Comparison of ENCODE assay signal across 10 cellular contexts in genomic region chr12:58148405-58148804, GRCh38.
DNase-seq lines count a peak whose midpoint lies in the region; ATAC-seq, FAIRE-seq and TF ChIP-seq lines count a peak whose summit lies in the region.
"Had no signal": no experiment of that assay in that cellular context is flagged by ENCODE, and none has a peak within 500 bp of the region (broad histone marks: within the 10 kb centered on the region; RNA-seq: fewer than 3 reads in every experiment).

No MANE protein-coding gene starts in this region.

- CTCF ChIA-PET in endothelial cell of umbilical vein (lab: Charles Lee) = interaction anchor here (0.6 to 0.9 kb wide), 2 partner anchors 28 to 43 kb away, joined by 3 read pairs; no protein-coding TSS in a partner anchor

- peak; percentile 69 for DNase-seq in GM04504 (ENCODE audit: low read depth)
- DNase-seq in NCI-H774 (lab: John Stamatoyannopoulos, UW) = peak; percentile 27
- DNase-seq in endothelial cell of umbilical vein (ENCODE audit: low read depth, low spot score) = peak; percentile 94
- DNase-seq in renal cortical epithelial cell (ENCODE audit: low read depth) = peak; percentile 65
- DNase-seq in D341Med (ENCODE audit: low spot score) = no peak
- DNase-seq in activated CD8-positive, alpha-beta memory T cell treated with anti-CD3 and anti-CD28 coated beads for 24 hours = no peak
- DNase-seq: stimulated activated naive CD8-positive, alpha-beta T cell treated with anti-CD3 and anti-CD28 coated beads, Interleukin-15, Interleukin-2, amounts not matched to agents 100 U/mL and 50 U/mL, for 24 hours had no signal

- no peak overlapping the region for H3K4me2 ChIP-seq in endothelial cell of umbilical vein (ENCODE audit: insufficient read depth, low read length)

- H2AFZ ChIP-seq in endothelial cell of umbilical vein (ENCODE audit: low read depth, low read length) = no peak overlapping the region

- peaks cover 22% of the 10 kb centered on the region for H3K27me3 Mint-ChIP-seq in stimulated activated memory B cell treated with anti-CD40 and anti-IgM and Interleukin-4, amounts not matched to agents 10 μg/mL and 1 μg/mL and 100 μg/mL, for 72 hours

- no peaks in the 10 kb centered on the region for H3K36me3 Mint-ChIP-seq in stimulated activated memory B cell treated with anti-CD40 and anti-IgM and Interleukin-4, amounts not matched to agents 10 μg/mL and 1 μg/mL and 100 μg/mL, for 72 hours

- no peaks in the 10 kb centered on the region for H4K20me1 ChIP-seq in endothelial cell of umbilical vein (replicated peaks; ENCODE audit: control insufficient read depth, extremely low read depth, insufficient read depth, low read length)

- peaks cover 5% of the 10 kb centered on the region for H3K4me1 ChIP-seq in endothelial cell of umbilical vein (ENCODE audit: control insufficient read depth, extremely low read depth, insufficient read depth, low read length)

- no TSS peak for BruUV-seq in endothelial cell of umbilical vein (replicated peaks; lab: Mats Ljungman, UMichigan)

- H3K4me3 Mint-ChIP-seq in stimulated activated memory B cell treated with anti-CD40 and anti-IgM and Interleukin-4, amounts not matched to agents 10 μg/mL and 1 μg/mL and 100 μg/mL, for 72 hours = no peak overlapping the region

- peak overlapping the region; percentile 30 for H3K27ac ChIP-seq in endothelial cell of umbilical vein (ENCODE audit: insufficient read depth, low read depth, low read length)

- no peak overlapping the region for H3K9ac ChIP-seq in endothelial cell of umbilical vein (replicated peaks; ENCODE audit: extremely low read depth, insufficient read depth, low read length)

- no peak overlapping the region for H3K27ac Mint-ChIP-seq in stimulated activated memory B cell treated with anti-CD40 and anti-IgM and Interleukin-4, amounts not matched to agents 10 μg/mL and 1 μg/mL and 100 μg/mL, for 72 hours

- ATAC-seq in GM21786 (IDR thresholded peaks at IDR 0.05; ENCODE audit: unreplicated experiment) = no peak
- no peak for ATAC-seq in stimulated activated memory B cell treated with anti-CD40 and anti-IgM and Interleukin-4, amounts not matched to agents 10 μg/mL and 1 μg/mL and 100 μg/mL, for 72 hours
- ATAC-seq: stimulated activated naive CD8-positive, alpha-beta T cell treated with anti-CD3 and anti-CD28 coated beads, Interleukin-15, Interleukin-2, amounts not matched to agents 100 U/mL and 50 U/mL, for 24 hours had no signal

- dilution Hi-C loops in endothelial cell of umbilical vein (cut with MboI; ENCODE audit: extremely low pct_ligation_motif_present, low sequenced_read_pairs) = no loop called here

- FAIRE-seq in endothelial cell of umbilical vein (lab: Jason Lieb, UNC) = peak; percentile 50
- FAIRE-seq: GM12892 had no signal

- H3K9me1 ChIP-seq in endothelial cell of umbilical vein (replicated peaks; ENCODE audit: control insufficient read depth, extremely low read depth, insufficient read depth, low read length) = no peaks in the 10 kb centered on the region

- POLR2A ChIA-PET in endothelial cell of umbilical vein (lab: Charles Lee) = interaction anchor here (0.9 kb wide), 1 partner anchor 16 kb away, joined by 4 read pairs; no protein-coding TSS in a partner anchor

- H3K27me3 ChIP-seq in endothelial cell of umbilical vein (ENCODE audit: control insufficient read depth in 2 of 2, insufficient read depth in 2 of 2, low read length in 2 of 2) = peaks cover 0 to 1% of the 10 kb centered on the region in 2 experiments

- peaks cover 17% of the 10 kb centered on the region for H3K9me3 Mint-ChIP-seq in stimulated activated memory B cell treated with anti-CD40 and anti-IgM and Interleukin-4, amounts not matched to agents 10 μg/mL and 1 μg/mL and 100 μg/mL, for 72 hours

- no peak for TF ChIP-seq CTCF in endothelial cell of umbilical vein (IDR thresholded peaks at IDR 0.05; ENCODE audit: extremely low read depth in 1 of 2, insufficient read depth in 1 of 2, low read depth in 1 of 2, low read length in 2 of 2)

- TF ChIP-seq POLR2A in endothelial cell of umbilical vein (IDR thresholded peaks at IDR 0.05; ENCODE audit: low read depth, low read length) = no peak

- no peaks in the 10 kb centered on the region for H3K36me3 ChIP-seq in endothelial cell of umbilical vein (ENCODE audit: control insufficient read depth in 2 of 2, extremely low read depth in 1 of 2, insufficient read depth in 2 of 2, low read length in 2 of 2)

- no peaks in the 10 kb centered on the region for H3K9me3 ChIP-seq in endothelial cell of umbilical vein (replicated peaks; ENCODE audit: control insufficient read depth, insufficient read depth, low read length)

- intact Hi-C loops in endothelial cell of umbilical vein (cut with micrococcal nuclease) = loop anchor here (1.0 kb wide), 1 partner anchor 55 kb away; no protein-coding TSS in a partner anchor

- no peaks in the 10 kb centered on the region for H3K4me1 Mint-ChIP-seq in stimulated activated memory B cell treated with anti-CD40 and anti-IgM and Interleukin-4, amounts not matched to agents 10 μg/mL and 1 μg/mL and 100 μg/mL, for 72 hours

- H3K79me2 ChIP-seq in endothelial cell of umbilical vein (ENCODE audit: control insufficient read depth, insufficient read depth, low read length) = no peaks in the 10 kb centered on the region

- H3K4me3 ChIP-seq in endothelial cell of umbilical vein (replicated peaks in 1 of 3; ENCODE audit: insufficient read depth in 1 of 3, low read depth in 1 of 3, low read length in 3 of 3) = no peak overlapping the region

TF ChIP-seq in endothelial cell of umbilical vein, 7 proteins besides CTCF, POLR2A, EP300 and RAD21:
- TF ChIP-seq JUN (IDR thresholded peaks at IDR 0.05; ENCODE audit: borderline replicate concordance, insufficient read depth, insufficient read length, low read depth) (peak; percentile 81), POLR2AphosphoS5 (IDR thresholded peaks at IDR 0.05; ENCODE audit: insufficient read depth, low read depth, low read length) (no peak), FOS (IDR thresholded peaks at IDR 0.05; ENCODE audit: borderline replicate concordance, insufficient read depth, low read length) (no peak), EZH2 (IDR thresholded peaks at IDR 0.05; ENCODE audit: borderline replicate concordance, low read depth, low read length, severe bottlenecking) (no peak), MYC (IDR thresholded peaks at IDR 0.05; ENCODE audit: low read depth, low read length) (no peak), MAX (IDR thresholded peaks at IDR 0.05; ENCODE audit: insufficient read depth, insufficient read length) (no peak), GATA2 (IDR thresholded peaks at IDR 0.05; ENCODE audit: insufficient read depth, insufficient read length, low read depth, low read length) (peak; percentile 63)
TF ChIP-seq in endothelial cell of umbilical vein: peak in this region for 2.

Comparison
In these comparisons a context has a peak if more than half of its experiments do, and no peak if none do; other contexts are left out.
1. DNase-seq: peak in GM04504 (single experiment), NCI-H774 (single experiment), endothelial cell of umbilical vein (single experiment) and renal cortical epithelial cell (single experiment); none in D341Med (single experiment) and activated CD8-positive, alpha-beta memory T cell treated with anti-CD3 and anti-CD28 coated beads for 24 hours (single experiment).